Comparison of ENCODE assay signal across 11 cellular contexts in genomic region chr7:50229964-50230363, GRCh38.
DNase-seq lines count a peak whose midpoint lies in the region; TF ChIP-seq lines count a peak whose summit lies in the region.
"Had no signal": no experiment of that assay in that cellular context is flagged by ENCODE, and none has a peak within 500 bp of the region (broad histone marks: within the 10 kb centered on the region; RNA-seq: fewer than 3 reads in every experiment).

No MANE protein-coding gene starts in this region.

- no peaks in the 10 kb centered on the region for H3K36me3 Mint-ChIP-seq in nephron progenitor cell (ENCODE audit: low read depth)

- peaks cover 31% of the 10 kb centered on the region for H3K9me3 Mint-ChIP-seq in nephron progenitor cell

- H3K27ac Mint-ChIP-seq in nephron progenitor cell = no peak overlapping the region

- H3K79me1 ChIP-seq in mesenchymal stem cell (replicated peaks; ENCODE audit: low read length, poor library complexity, severe bottlenecking) = no peaks in the 10 kb centered on the region

- no peak overlapping the region for H2BK12ac ChIP-seq in mesenchymal stem cell (ENCODE audit: low read length in 2 of 2)

- H4K91ac ChIP-seq in mesenchymal stem cell (ENCODE audit: low read length) = no peak overlapping the region

- H2BK15ac ChIP-seq in mesenchymal stem cell (ENCODE audit: low read depth, poor library complexity, severe bottlenecking) = no peak overlapping the region

- H3K4me3 ChIP-seq in brain microvascular endothelial cell (ENCODE audit: low read depth, low read length) (no peak overlapping the region), mesenchymal stem cell (ENCODE audit: insufficient read depth in 1 of 2, low read depth in 1 of 2, low read length in 2 of 2) (no peak overlapping the region), esophagus squamous epithelium (no peak overlapping the region)

- H3K4me1 Mint-ChIP-seq in nephron progenitor cell = no peaks in the 10 kb centered on the region

- no peaks in the 10 kb centered on the region for H3K36me3 ChIP-seq in brain microvascular endothelial cell (replicated peaks)
- no peaks in the 10 kb centered on the region for H3K36me3 ChIP-seq in mesenchymal stem cell (ENCODE audit: control insufficient read depth in 1 of 2, insufficient read depth in 2 of 2, low read depth in 1 of 2, low read length in 2 of 2)
- H3K36me3 ChIP-seq in esophagus squamous epithelium = no peaks in the 10 kb centered on the region

- TF ChIP-seq CTCF in GM10266 (IDR thresholded peaks at IDR 0.05; ENCODE audit: control insufficient read depth, insufficient read depth, low read depth, missing control alignments) (peak; percentile 39), LNCAP (IDR thresholded peaks at IDR 0.05) (peak; percentile 64), brain microvascular endothelial cell (IDR thresholded peaks at IDR 0.05; ENCODE audit: low read depth, low read length, missing control alignments) (peak; percentile 31), nephron progenitor cell (IDR thresholded peaks at IDR 0.05) (peak; percentile 43), esophagus squamous epithelium (IDR thresholded peaks at IDR 0.05) (peak in 3 of 6 experiments; percentile 19 to 58 (median 36))

- no peak overlapping the region for H3K9ac ChIP-seq in mesenchymal stem cell (ENCODE audit: low read length)

- intact Hi-C loops in esophagus squamous epithelium (cut with DNase I) = no loop called here

- H3K4me1 ChIP-seq in mesenchymal stem cell (ENCODE audit: control insufficient read depth, insufficient read depth, low read depth, low read length) = no peaks in the 10 kb centered on the region
- no peaks in the 10 kb centered on the region for H3K4me1 ChIP-seq in esophagus squamous epithelium

- 80% methylated on average over 1 of the region's 3 CpGs for WGBS in mesenchymal stem cell
- 62 to 66% methylated on average over 3 of the region's 3 CpGs for whole genome bisulfite sequencing in esophagus squamous epithelium, 2 donors

- no peak overlapping the region for H2AFZ ChIP-seq in mesenchymal stem cell (ENCODE audit: low read depth, low read length)

- H3K27ac ChIP-seq in brain microvascular endothelial cell (no peak overlapping the region), mesenchymal stem cell (ENCODE audit: low read length, poor library complexity, severe bottlenecking) (no peak overlapping the region), esophagus squamous epithelium (no peak overlapping the region)

- H4K8ac ChIP-seq in mesenchymal stem cell (ENCODE audit: low read length) = no peak overlapping the region

- H2BK120ac ChIP-seq in mesenchymal stem cell (ENCODE audit: low read depth, low read length) = no peak overlapping the region

- no peak overlapping the region for H2AK5ac ChIP-seq in mesenchymal stem cell (ENCODE audit: low read length, severe bottlenecking)

- H3K4me3 Mint-ChIP-seq in nephron progenitor cell = no peak overlapping the region
- H3K4me3 Mint-ChIP-seq: T-cell had no signal

- H3K27me3 ChIP-seq in brain microvascular endothelial cell (replicated peaks) = no peaks in the 10 kb centered on the region
- H3K27me3 ChIP-seq in mesenchymal stem cell (ENCODE audit: control insufficient read depth in 1 of 2, insufficient read depth in 1 of 2, low read length in 2 of 2) = no peaks in the 10 kb centered on the region
- no peaks in the 10 kb centered on the region for H3K27me3 ChIP-seq in esophagus squamous epithelium

- in situ Hi-C loops in brain microvascular endothelial cell (cut with HindIII; ENCODE audit: low pct_ligation_motif_present, low sequenced_read_pairs) = no loop called here

- H3K18ac ChIP-seq in mesenchymal stem cell (ENCODE audit: low read depth in 1 of 2, low read length in 2 of 2) = no peak overlapping the region

- H3K4ac ChIP-seq in mesenchymal stem cell (ENCODE audit: low read depth in 1 of 2, low read length in 2 of 2) = no peak overlapping the region

- H3K4me2 ChIP-seq in mesenchymal stem cell (ENCODE audit: low read length, poor library complexity, severe bottlenecking) = no peak overlapping the region

- H3K9me3 ChIP-seq in mesenchymal stem cell (ENCODE audit: control insufficient read depth, low read length) (peaks cover 24% of the 10 kb centered on the region), esophagus squamous epithelium (peaks cover 0 to 11% (median 0%) of the 10 kb centered on the region in 3 donors)

- no peak for TF ChIP-seq POLR2A in esophagus squamous epithelium (IDR thresholded peaks at IDR 0.05)

- H3K27me3 Mint-ChIP-seq in nephron progenitor cell (ENCODE audit: low read depth, poor library complexity) = no peaks in the 10 kb centered on the region
- H3K27me3 Mint-ChIP-seq: T-cell had no signal

- H3K14ac ChIP-seq in mesenchymal stem cell (ENCODE audit: low read length in 2 of 2) = no peak overlapping the region

- DNase-seq in GM10266 (ENCODE audit: extremely low spot score) (no peak), brain microvascular endothelial cell (no peak), nephron progenitor cell (no peak), mesenchymal stem cell (no peak), NCI-H1436 (lab: John Stamatoyannopoulos, UW) (no peak), esophagus squamous epithelium (lab: John Stamatoyannopoulos, UW) (no peak)
- DNase-seq in activated CD8-positive, alpha-beta memory T cell treated with anti-CD3 and anti-CD28 coated beads, Interleukin-2, amount 50 U/mL, for 4 hours = no peak
- DNase-seq: activated gamma-delta T cell treated with Interleukin-2 at 50 U/mL for 16 hours, NCI-H1092, T-cell had no signal

- no peak overlapping the region for H2BK5ac ChIP-seq in mesenchymal stem cell (ENCODE audit: low read depth, low read length, poor library complexity, severe bottlenecking)

- no peak overlapping the region for H3K23ac ChIP-seq in mesenchymal stem cell (ENCODE audit: low read length in 2 of 2)
